ENCODE assay signal across 8 cellular contexts in the genomic region with DNA sequence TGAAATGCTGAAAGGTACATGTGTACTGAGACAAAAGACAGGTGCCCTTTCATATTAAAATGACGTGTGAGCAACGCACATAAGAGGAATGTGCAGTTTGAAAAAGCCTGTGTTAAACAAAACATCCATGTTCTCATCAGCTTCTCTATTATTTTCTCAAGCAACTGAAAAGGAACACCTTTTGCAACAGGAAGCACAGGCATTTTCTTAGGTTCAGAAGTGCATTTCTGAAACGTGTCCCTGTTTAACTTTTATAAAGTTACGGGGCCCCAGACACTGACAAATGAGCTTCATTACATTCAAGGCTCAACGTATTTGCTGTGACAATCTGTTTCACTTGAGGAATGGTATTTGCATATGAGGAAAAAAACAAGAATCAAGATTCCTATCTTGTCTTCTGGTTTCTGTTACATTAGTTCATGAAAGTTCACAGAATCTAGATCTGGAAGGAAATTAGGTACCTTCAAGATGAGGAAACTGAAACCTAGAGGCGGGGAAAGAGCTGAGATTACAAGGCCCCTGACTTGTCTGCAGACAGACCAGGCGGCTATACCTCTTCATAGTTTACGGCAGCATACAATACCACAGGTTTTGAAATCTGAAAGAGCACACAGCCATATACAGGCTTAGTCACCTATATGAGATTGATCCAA.
DNase-seq lines count a peak whose midpoint lies in the region; ATAC-seq lines count a peak whose summit lies in the region.

No MANE protein-coding gene starts in this region.

- H4K8ac ChIP-seq in mesendoderm (ENCODE audit: low read depth, low read length) (no peak overlapping the region), mesenchymal stem cell (ENCODE audit: low read length) (no peak overlapping the region)

- H3K4ac ChIP-seq in mesendoderm (ENCODE audit: low read depth, low read length) (no peak overlapping the region), mesenchymal stem cell (ENCODE audit: low read depth in 1 of 2, low read length in 2 of 2) (no peak overlapping the region)

- no peak overlapping the region for H3K14ac ChIP-seq in mesenchymal stem cell (ENCODE audit: low read length in 2 of 2)

- H2BK5ac ChIP-seq in mesendoderm (ENCODE audit: low read length) (no peak overlapping the region), mesenchymal stem cell (ENCODE audit: low read depth, low read length, poor library complexity, severe bottlenecking) (no peak overlapping the region)

- no peaks in the 10 kb centered on the region for H3K79me2 ChIP-seq in mesendoderm (ENCODE audit: control insufficient read depth, insufficient read depth, low read length)

- H3K4me3 ChIP-seq in mesendoderm (ENCODE audit: low read length) (no peak overlapping the region), mesenchymal stem cell (ENCODE audit: insufficient read depth in 1 of 2, low read depth in 1 of 2, low read length in 2 of 2) (no peak overlapping the region)

- H3K4me1 ChIP-seq in mesendoderm (ENCODE audit: control insufficient read depth, low read depth, low read length) (no peaks in the 10 kb centered on the region), mesenchymal stem cell (ENCODE audit: control insufficient read depth, insufficient read depth, low read depth, low read length) (peaks cover 1% of the 10 kb centered on the region)

- no peak overlapping the region for H4K5ac ChIP-seq in mesendoderm (ENCODE audit: low read length)

- no peak overlapping the region for H3K4me2 ChIP-seq in mesendoderm (ENCODE audit: low read length)
- no peak overlapping the region for H3K4me2 ChIP-seq in mesenchymal stem cell (ENCODE audit: low read length, poor library complexity, severe bottlenecking)

- no peaks in the 10 kb centered on the region for H3K79me1 ChIP-seq in mesendoderm (ENCODE audit: low read length)
- peaks cover 6% of the 10 kb centered on the region for H3K79me1 ChIP-seq in mesenchymal stem cell (replicated peaks; ENCODE audit: low read length, poor library complexity, severe bottlenecking)

- no peak overlapping the region for H3K27ac ChIP-seq in mesendoderm (ENCODE audit: low read depth, low read length)
- H3K27ac ChIP-seq in mesenchymal stem cell (ENCODE audit: low read length, poor library complexity, severe bottlenecking): no peak overlapping the region

- no peak overlapping the region for H3K9ac ChIP-seq in mesendoderm (ENCODE audit: low read length)
- H3K9ac ChIP-seq in mesenchymal stem cell (ENCODE audit: low read length): no peak overlapping the region

- no peaks in the 10 kb centered on the region for H3K9me3 ChIP-seq in mesenchymal stem cell (ENCODE audit: control insufficient read depth, low read length)

- H3K27me3 ChIP-seq in mesendoderm (ENCODE audit: insufficient read depth, low read length, poor library complexity): no peaks in the 10 kb centered on the region
- no peaks in the 10 kb centered on the region for H3K27me3 ChIP-seq in mesenchymal stem cell (ENCODE audit: control insufficient read depth in 1 of 2, insufficient read depth in 1 of 2, low read length in 2 of 2)

- H2AFZ ChIP-seq in mesenchymal stem cell (ENCODE audit: low read depth, low read length): no peak overlapping the region

- peak; percentile 55 for DNase-seq in activated CD4-positive, alpha-beta T cell treated with anti-CD3 and anti-CD28 coated beads for 48 hours
- peak; percentile 13 for DNase-seq in mesendoderm
- DNase-seq in GOT3 (lab: John Stamatoyannopoulos, UW): no peak
- no peak for DNase-seq in NCI-H1092 treated with DMSO at 0.1 percent for 48 hours (lab: John Stamatoyannopoulos, UW)
- no peak for DNase-seq in mesenchymal stem cell
- no peak for DNase-seq in SIG-M5 (lab: John Stamatoyannopoulos, UW)

- no CpG with 5 or more reads among the region's 8 CpGs for WGBS in mesendoderm (ENCODE audit: extremely low coverage, insufficient coverage, low lambda C conversion rate)
- WGBS in mesenchymal stem cell: 79% methylated on average over 8 of the region's 8 CpGs

- no peak overlapping the region for H3K56ac ChIP-seq in mesendoderm (ENCODE audit: low read length)

- no peak overlapping the region for H2BK120ac ChIP-seq in mesendoderm (ENCODE audit: low read depth, low read length)
- H2BK120ac ChIP-seq in mesenchymal stem cell (ENCODE audit: low read depth, low read length): no peak overlapping the region

- H3K23ac ChIP-seq in mesendoderm (ENCODE audit: low read length): no peak overlapping the region
- no peak overlapping the region for H3K23ac ChIP-seq in mesenchymal stem cell (ENCODE audit: low read length in 2 of 2)

- H2BK12ac ChIP-seq in mesenchymal stem cell (ENCODE audit: low read length in 2 of 2): no peak overlapping the region

- H2AK5ac ChIP-seq in mesendoderm (ENCODE audit: low read length) (no peak overlapping the region), mesenchymal stem cell (ENCODE audit: low read length, severe bottlenecking) (no peak overlapping the region)

- peak; percentile 85 for ATAC-seq in GM18861 (IDR thresholded peaks at IDR 0.05; ENCODE audit: unreplicated experiment)
- ATAC-seq in HG03025 (IDR thresholded peaks at IDR 0.05; ENCODE audit: low FRiP score, unreplicated experiment): peak; percentile 60

- no peak overlapping the region for H4K91ac ChIP-seq in mesenchymal stem cell (ENCODE audit: low read length)

- no peak overlapping the region for H3K18ac ChIP-seq in mesendoderm (ENCODE audit: low read length)
- no peak overlapping the region for H3K18ac ChIP-seq in mesenchymal stem cell (ENCODE audit: low read depth in 1 of 2, low read length in 2 of 2)

- no peaks in the 10 kb centered on the region for H3K36me3 ChIP-seq in mesendoderm (ENCODE audit: control insufficient read depth, insufficient read depth, low read length)
- peaks cover 3 to 27% of the 10 kb centered on the region in 2 experiments for H3K36me3 ChIP-seq in mesenchymal stem cell (ENCODE audit: control insufficient read depth in 1 of 2, insufficient read depth in 2 of 2, low read depth in 1 of 2, low read length in 2 of 2)

- H2BK15ac ChIP-seq in mesendoderm (replicated peaks; ENCODE audit: low read depth) (no peak overlapping the region), mesenchymal stem cell (ENCODE audit: low read depth, poor library complexity, severe bottlenecking) (no peak overlapping the region)

Comparison
In these comparisons a context has a peak if more than half of its experiments do, and no peak if none do; other contexts are left out.
1. DNase-seq: peak in activated CD4-positive, alpha-beta T cell treated with anti-CD3 and anti-CD28 coated beads for 48 hours (single experiment) and mesendoderm (single experiment); none in GOT3 (single experiment), NCI-H1092 treated with DMSO at 0.1 percent for 48 hours (single experiment), mesenchymal stem cell (single experiment) and SIG-M5 (single experiment).